2 cellular contexts compared by ENCODE assay signal in the genomic region with DNA sequence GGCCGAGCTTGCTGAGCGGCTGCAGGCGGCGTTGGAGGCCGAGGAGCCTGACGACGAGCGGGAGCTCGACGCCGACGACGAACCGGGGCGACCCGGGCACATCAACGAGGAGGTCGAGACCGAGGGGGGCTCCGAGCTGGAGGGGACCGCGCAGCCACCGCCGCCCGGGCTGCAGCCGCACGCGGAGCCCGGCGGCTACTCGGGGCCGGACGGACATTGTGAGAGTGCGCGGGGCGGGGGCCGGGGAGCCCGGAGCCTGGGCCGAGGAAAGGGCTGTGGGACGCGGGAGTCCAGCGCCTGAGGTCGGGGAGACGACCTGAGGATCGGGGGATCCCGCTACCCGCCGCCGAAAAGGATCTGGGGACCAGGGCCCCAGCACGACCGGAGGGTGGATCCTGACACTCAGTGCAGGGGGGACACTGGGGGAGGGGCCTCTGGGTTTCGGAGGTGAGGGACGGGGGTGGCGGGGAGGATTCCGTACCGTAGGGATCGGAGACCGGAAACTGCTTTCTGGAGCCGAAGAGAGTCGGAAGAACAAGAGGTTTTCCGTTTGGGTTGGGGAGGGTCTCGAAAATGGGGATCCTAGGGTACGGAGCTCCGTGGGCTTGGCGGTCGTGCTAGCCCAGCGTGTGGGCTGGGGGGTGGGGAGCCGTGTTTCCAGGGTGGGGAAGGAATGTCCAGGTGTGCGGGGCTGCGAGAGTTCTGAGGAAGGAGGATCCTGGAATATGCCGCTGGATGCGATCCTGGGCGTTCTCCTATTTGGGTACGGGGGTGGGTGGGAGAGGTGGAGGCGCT.
TF ChIP-seq lines count a peak whose summit lies in the region.

No MANE protein-coding gene starts in this region.

TF ChIP-seq in A549, 52 proteins besides CTCF, POLR2A, EP300 and RAD21:
- TF ChIP-seq, protein P1, sequence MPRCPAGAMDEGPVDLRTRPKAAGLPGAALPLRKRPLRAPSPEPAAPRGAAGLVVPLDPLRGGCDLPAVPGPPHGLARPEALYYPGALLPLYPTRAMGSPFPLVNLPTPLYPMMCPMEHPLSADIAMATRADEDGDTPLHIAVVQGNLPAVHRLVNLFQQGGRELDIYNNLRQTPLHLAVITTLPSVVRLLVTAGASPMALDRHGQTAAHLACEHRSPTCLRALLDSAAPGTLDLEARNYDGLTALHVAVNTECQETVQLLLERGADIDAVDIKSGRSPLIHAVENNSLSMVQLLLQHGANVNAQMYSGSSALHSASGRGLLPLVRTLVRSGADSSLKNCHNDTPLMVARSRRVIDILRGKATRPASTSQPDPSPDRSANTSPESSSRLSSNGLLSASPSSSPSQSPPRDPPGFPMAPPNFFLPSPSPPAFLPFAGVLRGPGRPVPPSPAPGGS (IDR thresholded peaks at IDR 0.05), result 0 out of 3 replicates have a peak, but pooled peaks have one; percentile 4
- TF ChIP-seq ZFP36 (IDR thresholded peaks at IDR 0.05; ENCODE audit: borderline replicate concordance, partially characterized antibody) (no peak), JUN (IDR thresholded peaks at IDR 0.05) (peak in 1 of 2 experiments; percentile 52; a peak in 2 of 5 replicates), NPAS2 (CRISPR knock-in tag; IDR thresholded peaks at IDR 0.05; ENCODE audit: borderline replicate concordance) (no peak), PHF8 (IDR thresholded peaks at IDR 0.05; ENCODE audit: borderline replicate concordance, low read depth) (peak; percentile 99)
TF ChIP-seq in A549: peak in this region for 3.

TF ChIP-seq in neural cell, 6 proteins besides CTCF, POLR2A, EP300 and RAD21:
- TF ChIP-seq MXI1 (conservative IDR thresholded peaks at IDR 0.05; ENCODE audit: poor library complexity, severe bottlenecking) (peak; percentile 61), SMC3 (conservative IDR thresholded peaks at IDR 0.05; ENCODE audit: poor library complexity) (no peak), TAF1 (IDR thresholded peaks at IDR 0.05; ENCODE audit: low read depth) (peak; percentile 62), EZH2 (IDR thresholded peaks at IDR 0.05; ENCODE audit: borderline replicate concordance, insufficient read depth, low read length, poor library complexity, severe bottlenecking) (no peak), POLR2AphosphoS5 (IDR thresholded peaks at IDR 0.05) (peak; percentile 6)
- TF ChIP-seq, protein P2, sequence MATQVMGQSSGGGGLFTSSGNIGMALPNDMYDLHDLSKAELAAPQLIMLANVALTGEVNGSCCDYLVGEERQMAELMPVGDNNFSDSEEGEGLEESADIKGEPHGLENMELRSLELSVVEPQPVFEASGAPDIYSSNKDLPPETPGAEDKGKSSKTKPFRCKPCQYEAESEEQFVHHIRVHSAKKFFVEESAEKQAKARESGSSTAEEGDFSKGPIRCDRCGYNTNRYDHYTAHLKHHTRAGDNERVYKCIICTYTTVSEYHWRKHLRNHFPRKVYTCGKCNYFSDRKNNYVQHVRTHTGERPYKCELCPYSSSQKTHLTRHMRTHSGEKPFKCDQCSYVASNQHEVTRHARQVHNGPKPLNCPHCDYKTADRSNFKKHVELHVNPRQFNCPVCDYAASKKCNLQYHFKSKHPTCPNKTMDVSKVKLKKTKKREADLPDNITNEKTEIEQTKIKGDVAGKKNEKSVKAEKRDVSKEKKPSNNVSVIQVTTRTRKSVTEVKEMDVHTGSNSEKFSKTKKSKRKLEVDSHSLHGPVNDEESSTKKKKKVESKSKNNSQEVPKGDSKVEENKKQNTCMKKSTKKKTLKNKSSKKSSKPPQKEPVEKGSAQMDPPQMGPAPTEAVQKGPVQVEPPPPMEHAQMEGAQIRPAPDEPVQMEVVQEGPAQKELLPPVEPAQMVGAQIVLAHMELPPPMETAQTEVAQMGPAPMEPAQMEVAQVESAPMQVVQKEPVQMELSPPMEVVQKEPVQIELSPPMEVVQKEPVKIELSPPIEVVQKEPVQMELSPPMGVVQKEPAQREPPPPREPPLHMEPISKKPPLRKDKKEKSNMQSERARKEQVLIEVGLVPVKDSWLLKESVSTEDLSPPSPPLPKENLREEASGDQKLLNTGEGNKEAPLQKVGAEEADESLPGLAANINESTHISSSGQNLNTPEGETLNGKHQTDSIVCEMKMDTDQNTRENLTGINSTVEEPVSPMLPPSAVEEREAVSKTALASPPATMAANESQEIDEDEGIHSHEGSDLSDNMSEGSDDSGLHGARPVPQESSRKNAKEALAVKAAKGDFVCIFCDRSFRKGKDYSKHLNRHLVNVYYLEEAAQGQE (IDR thresholded peaks at IDR 0.05; ENCODE audit: borderline replicate concordance), result peak; percentile 60
TF ChIP-seq in neural cell: peak in this region for 4.
